10 cellular contexts compared by ENCODE assay signal in genomic region chr1:93679546-93679945, GRCh38. TPM values are rescaled to one million over a fixed set of nuclear protein-coding genes. Genes with fewer than 3 reads are reported as not detected.
DNase-seq lines count a peak whose midpoint lies in the region; ATAC-seq and TF ChIP-seq lines count a peak whose summit lies in the region.
"Had no signal": no experiment of that assay in that cellular context is flagged by ENCODE, and none has a peak within 500 bp of the region (broad histone marks: within the 10 kb centered on the region; RNA-seq: fewer than 3 reads in every experiment).

No MANE protein-coding gene starts in this region.

- no peaks in the 10 kb centered on the region for H3K36me3 ChIP-seq in ascending aorta

- intact Hi-C loops in ascending aorta (cut with DNase I): no loop called here

- H3K9me3 ChIP-seq in ascending aorta: no peaks in the 10 kb centered on the region

- H3K9me3 Mint-ChIP-seq in stimulated activated naive B cell treated with anti-CD40 and anti-IgM and Interleukin-4, amounts not matched to agents 10 μg/mL and 1 μg/mL and 100 μg/mL, for 72 hours: no peaks in the 10 kb centered on the region
- H3K9me3 Mint-ChIP-seq: activated naive CD4-positive, alpha-beta T cell treated with anti-CD3 and anti-CD28 coated beads, Interleukin-2, amount 50 U/mL, for 24 hours had no signal

- H3K27ac Mint-ChIP-seq in stimulated activated naive B cell treated with anti-CD40 and anti-IgM and Interleukin-4, amounts not matched to agents 10 μg/mL and 1 μg/mL and 100 μg/mL, for 72 hours: no peak overlapping the region
- H3K27ac Mint-ChIP-seq: activated naive CD4-positive, alpha-beta T cell treated with anti-CD3 and anti-CD28 coated beads, Interleukin-2, amount 50 U/mL, for 24 hours had no signal

- H3K4me1 ChIP-seq in ascending aorta: peaks cover 2 to 24% of the 10 kb centered on the region in 2 donors

- H3K27ac ChIP-seq in ascending aorta: peak overlapping the region; percentile 90 to 92

- peak overlapping the region; percentile 95 to 96 for H3K4me3 Mint-ChIP-seq in stimulated activated naive B cell treated with anti-CD40 and anti-IgM and Interleukin-4, amounts not matched to agents 10 μg/mL and 1 μg/mL and 100 μg/mL, for 72 hours
- H3K4me3 Mint-ChIP-seq: activated naive CD4-positive, alpha-beta T cell treated with anti-CD3 and anti-CD28 coated beads, Interleukin-2, amount 50 U/mL, for 24 hours had no signal

- peaks cover 38 to 50% of the 10 kb centered on the region in 2 donors for H3K36me3 Mint-ChIP-seq in stimulated activated naive B cell treated with anti-CD40 and anti-IgM and Interleukin-4, amounts not matched to agents 10 μg/mL and 1 μg/mL and 100 μg/mL, for 72 hours
- H3K36me3 Mint-ChIP-seq: activated naive CD4-positive, alpha-beta T cell treated with anti-CD3 and anti-CD28 coated beads, Interleukin-2, amount 50 U/mL, for 24 hours had no signal

- no peak for DNase-seq in HFF-Myc (ENCODE audit: extremely low read depth, low read depth)
- DNase-seq in ascending aorta (ENCODE audit: low spot score in 2 of 2): peak in 1 of 2 donors; percentile 31
- DNase-seq in islet precursor cell: peak; percentile 28
- DNase-seq in stimulated activated naive B cell treated with anti-CD40 and anti-IgM and Interleukin-4, amounts not matched to agents 10 μg/mL and 1 μg/mL and 100 μg/mL, for 72 hours: no peak
- no peak for DNase-seq in COLO829 (ENCODE audit: low spot score)
- no peak for DNase-seq in midbrain (lab: John Stamatoyannopoulos, UW)
- DNase-seq: NCI-H345 had no signal

- no peak for TF ChIP-seq CTCF in HFF-Myc (IDR thresholded peaks at IDR 0.05; ENCODE audit: low read depth, low read length, missing control alignments)
- no peak for TF ChIP-seq CTCF in ascending aorta (IDR thresholded peaks at IDR 0.05)

- no peak for ATAC-seq in stimulated activated naive B cell treated with anti-CD40 and anti-IgM and Interleukin-4, amounts not matched to agents 10 μg/mL and 1 μg/mL and 100 μg/mL, for 72 hours (replicated peaks)
- no peak for ATAC-seq in GM19452 (IDR thresholded peaks at IDR 0.05; ENCODE audit: unreplicated experiment)
- no peak for ATAC-seq in HG02623 (IDR thresholded peaks at IDR 0.05; ENCODE audit: unreplicated experiment)

- peaks cover 39 to 60% of the 10 kb centered on the region in 2 donors for H3K4me1 Mint-ChIP-seq in stimulated activated naive B cell treated with anti-CD40 and anti-IgM and Interleukin-4, amounts not matched to agents 10 μg/mL and 1 μg/mL and 100 μg/mL, for 72 hours

- H3K27me3 ChIP-seq in ascending aorta: no peaks in the 10 kb centered on the region

- H3K4me3 ChIP-seq in HFF-Myc (replicated peaks; ENCODE audit: low read depth, low read length) (peak overlapping the region; percentile 72), ascending aorta (no peak overlapping the region)

- no peaks in the 10 kb centered on the region for H3K27me3 Mint-ChIP-seq in stimulated activated naive B cell treated with anti-CD40 and anti-IgM and Interleukin-4, amounts not matched to agents 10 μg/mL and 1 μg/mL and 100 μg/mL, for 72 hours

RNA-seq across cellular contexts. Expression of gene BCAR3, which starts 2.1 kb away (rescaled TPM):
- 41.0 TPM for total RNA-seq in ascending aorta
